Comparison of ENCODE assay signal across 33 cellular contexts in genomic region chr4:19133315-19133714, GRCh38.
"Had no signal": no experiment of that assay in that cellular context is flagged by ENCODE, and none has a peak within 500 bp of the region (broad histone marks: within the 10 kb centered on the region; RNA-seq: fewer than 3 reads in every experiment).

No MANE protein-coding gene starts in this region.

- H3K27me3 ChIP-seq: adrenal gland, ascending aorta, body of pancreas, brain microvascular endothelial cell, breast epithelium, cardiac muscle cell had no signal

- H3K36me3 ChIP-seq: adrenal gland, ascending aorta, brain microvascular endothelial cell, breast epithelium, cardiac muscle cell had no signal

- FAIRE-seq: astrocyte, bronchial epithelial cell had no signal

- H3K9me3 ChIP-seq: adrenal gland, ascending aorta, body of pancreas, breast epithelium had no signal

- H3K4me3 ChIP-seq: adrenal gland, ascending aorta, body of pancreas, breast epithelium, cardiac muscle cell had no signal

- ATAC-seq: activated naive CD4-positive, alpha-beta T cell treated with anti-CD3 and anti-CD28 coated beads, Interleukin-2, amount 50 U/mL, for 72 hours; activated naive CD8-positive, alpha-beta T cell treated with anti-CD3 and anti-CD28 coated beads, Interleukin-2, amount 50 U/mL, for 24 hours; activated T-cell treated with anti-CD3 and anti-CD28 coated beads, Interleukin-2, amount 50 U/mL, for 4 hours; activated T-cell treated with anti-CD3 and anti-CD28 coated beads, Interleukin-2, amount 50 U/mL, for 72 hours; activated T-helper 17 cell treated with anti-CD3 and anti-CD28 coated beads, Interleukin-2, amount 50 U/mL, for 72 hours; body of pancreas had no signal

- H3K4me1 ChIP-seq: adrenal gland, ascending aorta, body of pancreas, breast epithelium had no signal

- H3K27ac ChIP-seq: adrenal gland, ascending aorta, body of pancreas, brain microvascular endothelial cell, breast epithelium, cardiac muscle cell had no signal

- DNase-seq: activated effector memory CD4-positive, alpha-beta T cell treated with anti-CD3 and anti-CD28 coated beads, Interleukin-2, amount 50 U/mL, for 16 hours; activated effector memory CD4-positive, alpha-beta T cell treated with Interleukin-2 at 50 U/mL for 16 hours; activated gamma-delta T cell; activated gamma-delta T cell treated with Interleukin-2 at 50 U/mL for 16 hours; activated naive CD4-positive, alpha-beta T cell; activated naive CD4-positive, alpha-beta T cell treated with anti-CD3 and anti-CD28 coated beads for 36 hours; activated naive CD4-positive, alpha-beta T cell treated with anti-CD3 and anti-CD28 coated beads, Interleukin-2, amount 10 ng/mL, durations not matched to agents 7 days and 5 days; activated naive CD4-positive, alpha-beta T cell treated with anti-CD3 and anti-CD28 coated beads, Interleukin-2, amount 50 U/mL, for 16 hours; activated naive CD4-positive, alpha-beta T cell treated with Interleukin-2 at 50 U/mL for 16 hours; activated naive CD8-positive, alpha-beta T cell treated with anti-CD3 and anti-CD28 coated beads for 36 hours; activated naive CD8-positive, alpha-beta T cell treated with anti-CD3 and anti-CD28 coated beads, Interleukin-2, amount 10 ng/mL, durations not matched to agents 7 days and 5 days; activated naive CD8-positive, alpha-beta T cell treated with anti-CD3 and anti-CD28 coated beads, Interleukin-2, amount 50 U/mL, for 24 hours; activated T-cell treated with anti-CD3 and anti-CD28 coated beads, Interleukin-2, amount 50 U/mL, for 24 hours; activated T-cell treated with anti-CD3 and anti-CD28 coated beads, Interleukin-2, amount 50 U/mL, for 4 hours; activated T-cell treated with anti-CD3 and anti-CD28 coated beads, Interleukin-2, amount 50 U/mL, for 48 hours; activated T-cell treated with anti-CD3 and anti-CD28 coated beads, Interleukin-2, amount 50 U/mL, for 72 hours; adrenal gland; amniotic stem cell; amygdala; anterior cingulate cortex; aorta; body of pancreas; brain microvascular endothelial cell; caudate nucleus; central memory CD4-positive, alpha-beta T cell; cerebellar nuclear complex had no signal
